ENCODE assay signal across 30 cellular contexts in the genomic region with DNA sequence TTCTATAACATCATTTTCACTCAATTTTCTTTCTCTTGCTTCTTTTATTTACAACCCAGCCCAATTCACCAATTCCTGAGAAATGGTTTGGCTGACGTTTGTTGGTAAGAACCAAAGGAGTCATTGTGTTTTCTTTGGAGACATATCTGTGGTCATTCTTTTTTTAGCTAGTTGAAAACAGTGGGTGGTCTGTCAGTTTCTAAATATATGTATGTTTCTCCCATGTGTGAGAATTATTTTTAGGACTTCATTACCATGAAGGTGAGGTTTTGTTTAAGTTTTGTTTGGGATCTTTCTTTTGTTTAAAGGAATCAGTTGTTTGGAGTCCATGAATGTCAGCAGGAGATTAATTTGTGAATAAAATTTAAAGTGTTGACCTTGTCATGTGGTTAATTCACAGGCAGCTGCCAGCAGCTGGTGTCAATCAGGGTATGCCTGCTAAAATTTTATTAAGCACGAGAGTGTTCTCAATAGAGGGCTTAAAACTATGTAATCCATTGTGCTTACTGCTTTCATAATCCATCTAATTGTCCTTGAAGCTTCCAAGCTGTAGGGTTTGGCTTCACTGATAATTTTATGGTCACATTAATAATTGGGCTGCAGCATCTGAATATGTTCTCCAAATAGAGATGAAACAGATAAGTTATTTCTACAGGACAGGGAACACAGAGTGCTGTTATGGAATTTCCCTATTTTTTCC. TPM values are rescaled to one million over a fixed set of nuclear protein-coding genes. Genes with fewer than 3 reads are reported as not detected.
A peak's percentile ranks its signal among the peaks of the same experiment; 100 is the strongest.
DNase-seq lines count a peak whose midpoint lies in the region; ATAC-seq and TF ChIP-seq lines count a peak whose summit lies in the region.
"Had no signal": no experiment of that assay in that cellular context is flagged by ENCODE, and none has a peak within 500 bp of the region (broad histone marks: within the 10 kb centered on the region; RNA-seq: fewer than 3 reads in every experiment).

No MANE protein-coding gene starts in this region.

- no peak for TF ChIP-seq CTCF in astrocyte of the spinal cord (IDR thresholded peaks at IDR 0.05; ENCODE audit: low read depth, low read length)
- no peak for TF ChIP-seq CTCF in GM10248 (IDR thresholded peaks at IDR 0.05; ENCODE audit: control extremely low read depth, extremely low read depth, low read depth, missing control alignments)
- no peak for TF ChIP-seq CTCF in ovary (IDR thresholded peaks at IDR 0.05)
- TF ChIP-seq CTCF in colonic mucosa (IDR thresholded peaks at IDR 0.05), result no peak

- H3K4me2 ChIP-seq in BLaER1, result peak overlapping the region; percentile 18

- no peak for TF ChIP-seq POLR2A in ovary (IDR thresholded peaks at IDR 0.05)

- no peak overlapping the region for H3K27ac ChIP-seq in BLaER1
- H3K27ac ChIP-seq in ovary, result no peak overlapping the region
- H3K27ac ChIP-seq in colonic mucosa, result no peak overlapping the region
- H3K27ac ChIP-seq: heart right ventricle, HL-60, neutrophil, spleen, stomach, upper lobe of left lung, WERI-Rb-1 had no signal

- in situ Hi-C loops in astrocyte of the spinal cord (cut with HindIII; ENCODE audit: low sequenced_read_pairs), result no loop called here

- POLR2A ChIA-PET in GM10248 (lab: Yijun Ruan, JAX), result no interaction called here

- H3K36me3 ChIP-seq in BLaER1, result no peaks in the 10 kb centered on the region
- no peaks in the 10 kb centered on the region for H3K36me3 ChIP-seq in ovary
- H3K36me3 ChIP-seq in colonic mucosa, result no peaks in the 10 kb centered on the region
- H3K36me3 ChIP-seq: heart right ventricle, neutrophil, spleen, stomach, upper lobe of left lung, WERI-Rb-1 had no signal

- H3K27me3 ChIP-seq in BLaER1 (no peaks in the 10 kb centered on the region), ovary (no peaks in the 10 kb centered on the region), colonic mucosa (no peaks in the 10 kb centered on the region)
- H3K27me3 ChIP-seq: heart right ventricle, neutrophil, spleen, stomach, upper lobe of left lung had no signal

- intact Hi-C loops in ovary (cut with DNase I) (no loop called here), colonic mucosa (cut with DNase I) (no loop called here)

- H3K4me1 ChIP-seq in BLaER1 (peaks cover 15% of the 10 kb centered on the region), ovary (ENCODE audit: insufficient read depth) (peaks cover 8% of the 10 kb centered on the region), colonic mucosa (no peaks in the 10 kb centered on the region)
- H3K4me1 ChIP-seq: spleen had no signal

- no peaks in the 10 kb centered on the region for H3K9me3 ChIP-seq in BLaER1
- H3K9me3 ChIP-seq in ovary, result no peaks in the 10 kb centered on the region
- no peaks in the 10 kb centered on the region for H3K9me3 ChIP-seq in colonic mucosa
- H3K9me3 ChIP-seq: heart right ventricle, mucosa of descending colon, neutrophil, spleen, stomach, upper lobe of left lung had no signal

- H3K9ac ChIP-seq in BLaER1 (no peak overlapping the region), colonic mucosa (ENCODE audit: low read depth in 2 of 2, low read length in 2 of 2) (no peak overlapping the region)

- no peaks in the 10 kb centered on the region for H4K20me1 ChIP-seq in BLaER1

- WGBS in ovary, 3 donors, result 4 to 10% (median 5%) methylated on average over 2 of the region's 2 CpGs

- CTCF ChIA-PET in GM10248 (lab: Yijun Ruan, JAX), result interaction anchor here (1.1 kb wide), 1 partner anchor 443 kb away, joined by 4 read pairs; no protein-coding TSS in a partner anchor

- ATAC-seq in GM19452 (IDR thresholded peaks at IDR 0.05; ENCODE audit: unreplicated experiment), result no peak
- ATAC-seq: mucosa of descending colon, PC-3, T-helper 17 cell had no signal

- no peak for TF ChIP-seq EP300 in ovary (IDR thresholded peaks at IDR 0.05)

- H3K4me3 ChIP-seq in BLaER1 (no peak overlapping the region), astrocyte of the spinal cord (ENCODE audit: low read depth, low read length) (no peak overlapping the region), ovary (no peak overlapping the region), colonic mucosa (no peak overlapping the region)
- H3K4me3 ChIP-seq: heart right ventricle, mucosa of descending colon, spleen, stomach, upper lobe of left lung had no signal

- DNase-seq in LHCN-M2 (ENCODE audit: low read depth) (peak; percentile 73), astrocyte of the spinal cord (ENCODE audit: low read depth, low spot score) (peak; percentile 68), myocyte (ENCODE audit: low read depth) (peak; percentile 77), GM10248 (ENCODE audit: extremely low spot score) (no peak), ovary (no peak), colonic mucosa (no peak)
- DNase-seq: activated naive CD4-positive, alpha-beta T cell; activated T-cell treated with anti-CD3 and anti-CD28 coated beads, Interleukin-2, amount 50 U/mL, for 1 hour; AML-193; amniotic stem cell; central memory CD4-positive, alpha-beta T cell; DND-41; effector CD8-positive, alpha-beta T cell; heart right ventricle; mucosa of descending colon; NCI-H1417; NCI-H69; PC-3; SIG-M5; spleen; stimulated activated CD4-positive, alpha-beta T cell treated with anti-CD3 and anti-CD28 coated beads, Interleukin-4, amount 100 ng/mL, for 24 hours; stomach; T-helper 17 cell; upper lobe of left lung; WERI-Rb-1 had no signal

RNA-seq across cellular contexts. Expression of gene INSYN2A, which starts 38.7 kb away (rescaled TPM):
- total RNA-seq in LHCN-M2 (2014; rRNA removed), result 1.7 and 3.3 TPM in 2 replicates
- 0.26 TPM for polyA plus RNA-seq in LHCN-M2 (2012)
- total RNA-seq in myocyte, result 2.3 and 4.0 TPM in 2 replicates
- 0.43 TPM for polyA plus RNA-seq in myocyte (2012)
- 1 to 10 TPM in 1 of 7 donors, under 1 TPM in 6; 0.12 to 1.7 (median 0.18) TPM for total RNA-seq in ovary
- under 1 TPM; 0.27 to 0.30 TPM for polyA plus RNA-seq in ovary
- under 1 TPM in 1 of 2 donors, not detected in 1; 0.13 TPM for total RNA-seq in colonic mucosa
- total RNA-seq: liver, PC-3, T-helper 17 cell had no signal

Comparison
In these comparisons a context has a peak if more than half of its experiments do, and no peak if none do; other contexts are left out.
1. DNase-seq: peak in LHCN-M2 (single experiment), astrocyte of the spinal cord (single experiment) and myocyte (single experiment); none in GM10248 (single experiment), ovary (0 of 5) and colonic mucosa (single experiment).